8 cellular contexts compared by ENCODE assay signal in genomic region chr22:18057568-18058209, GRCh38. TPM values are rescaled to one million over a fixed set of nuclear protein-coding genes. Genes with fewer than 3 reads are reported as not detected.
DNase-seq lines count a peak whose midpoint lies in the region; ATAC-seq and TF ChIP-seq lines count a peak whose summit lies in the region.

No MANE protein-coding gene starts in this region.

- H3K4me3 ChIP-seq in right atrium auricular region (no peak overlapping the region), stomach smooth muscle (ENCODE audit: low read length in 2 of 2) (no peak overlapping the region)

- H3K27ac ChIP-seq in right atrium auricular region (peak overlapping the region; percentile 66 to 68), stomach smooth muscle (ENCODE audit: low read length) (peak overlapping the region; percentile 97)

- peaks cover 49% of the 10 kb centered on the region for H3K4me1 Mint-ChIP-seq in activated B cell treated with CpG ODN at 0.5 μM for 24 hours
- H3K4me1 Mint-ChIP-seq in activated naive CD4-positive, alpha-beta T cell treated with anti-CD3 and anti-CD28 coated beads for 36 hours (ENCODE audit: low read depth), result no peaks in the 10 kb centered on the region

- intact Hi-C loops in activated B cell treated with CpG ODN at 0.5 μM for 24 hours (cut with micrococcal nuclease), result loop anchor here (1.0 to 2.0 kb wide), 6 partner anchors 9 to 259 kb away; partner anchors contain the start of gene MICAL3
- intact Hi-C loops in activated naive CD4-positive, alpha-beta T cell treated with anti-CD3 and anti-CD28 coated beads for 36 hours (cut with micrococcal nuclease), result no loop called here

- H3K27ac Mint-ChIP-seq in activated B cell treated with CpG ODN at 0.5 μM for 24 hours, result peak overlapping the region; percentile 97
- H3K27ac Mint-ChIP-seq in activated naive CD4-positive, alpha-beta T cell treated with anti-CD3 and anti-CD28 coated beads for 36 hours, result no peak overlapping the region

- H3K9ac ChIP-seq in stomach smooth muscle (ENCODE audit: low read length in 2 of 2), result peak overlapping the region; percentile 21 to 63

- CTCF ChIA-PET in activated B cell treated with CpG ODN at 0.5 μM for 24 hours (lab: Charles Lee), result interaction anchor here (0.9 to 4.8 kb wide), 4 partner anchors 14 to 45 kb away, joined by 3 to 44 read pairs (median 13); partner anchors contain the start of genes MICAL3 and PEX26
- CTCF ChIA-PET in activated naive CD4-positive, alpha-beta T cell treated with anti-CD3 and anti-CD28 coated beads for 36 hours (lab: Charles Lee), result interaction anchor here (1.4 kb wide), 1 partner anchor 18 kb away, joined by 11 read pairs; no protein-coding TSS in a partner anchor

- peak; percentile 60 for ATAC-seq in HG03354 (IDR thresholded peaks at IDR 0.05; ENCODE audit: poor library complexity, severe bottlenecking, unreplicated experiment)
- peak; percentile 83 for ATAC-seq in activated B cell treated with CpG ODN at 0.5 μM for 24 hours (ENCODE audit: low read depth)

- TF ChIP-seq CTCF in activated B cell treated with CpG ODN at 0.5 μM for 24 hours (IDR thresholded peaks at IDR 0.05) (no peak), right atrium auricular region (IDR thresholded peaks at IDR 0.05) (no peak)

- H3K36me3 Mint-ChIP-seq in activated B cell treated with CpG ODN at 0.5 μM for 24 hours (ENCODE audit: low read depth), result no peaks in the 10 kb centered on the region
- no peaks in the 10 kb centered on the region for H3K36me3 Mint-ChIP-seq in activated naive CD4-positive, alpha-beta T cell treated with anti-CD3 and anti-CD28 coated beads for 36 hours (ENCODE audit: low read depth)

- H3K27me3 Mint-ChIP-seq in activated B cell treated with CpG ODN at 0.5 μM for 24 hours, result no peaks in the 10 kb centered on the region
- no peaks in the 10 kb centered on the region for H3K27me3 Mint-ChIP-seq in activated naive CD4-positive, alpha-beta T cell treated with anti-CD3 and anti-CD28 coated beads for 36 hours (ENCODE audit: low read depth)

- no peaks in the 10 kb centered on the region for H3K9me3 Mint-ChIP-seq in activated B cell treated with CpG ODN at 0.5 μM for 24 hours
- H3K9me3 Mint-ChIP-seq in activated naive CD4-positive, alpha-beta T cell treated with anti-CD3 and anti-CD28 coated beads for 36 hours, result no peaks in the 10 kb centered on the region

- peak overlapping the region; percentile 71 for H3K4me3 Mint-ChIP-seq in activated B cell treated with CpG ODN at 0.5 μM for 24 hours
- no peak overlapping the region for H3K4me3 Mint-ChIP-seq in activated naive CD4-positive, alpha-beta T cell treated with anti-CD3 and anti-CD28 coated beads for 36 hours

- DNase-seq in DMS 273 (lab: John Stamatoyannopoulos, UW; ENCODE audit: unreplicated experiment), result peak; percentile 31
- no peak for DNase-seq in DMS 273 treated with DMSO at 0.1 percent for 48 hours (lab: John Stamatoyannopoulos, UW)
- peak; percentile 53 for DNase-seq in activated B cell treated with CpG ODN at 0.5 μM for 24 hours
- DNase-seq in right atrium auricular region (ENCODE audit: low spot score), result peak; percentile 95
- no peak for DNase-seq in activated naive CD4-positive, alpha-beta T cell treated with anti-CD3 and anti-CD28 coated beads for 36 hours
- no peak for DNase-seq in NCI-H2081 treated with DMSO at 0.1 percent for 48 hours (lab: John Stamatoyannopoulos, UW)

- no peaks in the 10 kb centered on the region for H3K36me3 ChIP-seq in right atrium auricular region
- H3K36me3 ChIP-seq in stomach smooth muscle (ENCODE audit: control insufficient read depth in 2 of 2, insufficient read depth in 2 of 2, low read length in 2 of 2), result no peaks in the 10 kb centered on the region

- peaks cover 0 to 44% of the 10 kb centered on the region in 2 donors for H3K4me1 ChIP-seq in right atrium auricular region
- peaks cover 39% of the 10 kb centered on the region for H3K4me1 ChIP-seq in stomach smooth muscle (ENCODE audit: control insufficient read depth, insufficient read depth, low read length)

- H3K27me3 ChIP-seq in right atrium auricular region (no peaks in the 10 kb centered on the region), stomach smooth muscle (ENCODE audit: control insufficient read depth in 1 of 2, insufficient read depth in 2 of 2, low read length in 2 of 2) (no peaks in the 10 kb centered on the region)

- POLR2A ChIA-PET in activated B cell treated with CpG ODN at 0.5 μM for 24 hours (lab: Charles Lee), result interaction anchor here (0.6 to 4.6 kb wide), 21 partner anchors 8 to 488 kb away, joined by 3 to 50 read pairs (median 8); partner anchors contain the start of genes BID, MICAL3 and PEX26

- H3K9me3 ChIP-seq in right atrium auricular region, result no peaks in the 10 kb centered on the region
- no peaks in the 10 kb centered on the region for H3K9me3 ChIP-seq in stomach smooth muscle (ENCODE audit: control insufficient read depth in 2 of 2, low read length in 2 of 2)

RNA-seq across cellular contexts. Expression of gene PEX26, which starts 20.1 kb away (rescaled TPM):
- total RNA-seq in activated B cell treated with CpG ODN at 0.5 μM for 24 hours, result 31.5 and 35.2 TPM in 2 replicates
- 10 to 100 TPM; 15.1 to 18.4 TPM for total RNA-seq in right atrium auricular region
- total RNA-seq in activated naive CD4-positive, alpha-beta T cell treated with anti-CD3 and anti-CD28 coated beads for 36 hours, result 10 to 100 TPM; 47.6 to 48.2 TPM

RNA-seq across cellular contexts. Expression of gene MICAL3, which starts 33.3 kb away (rescaled TPM):
- 232 and 257 TPM in 2 replicates for total RNA-seq in activated B cell treated with CpG ODN at 0.5 μM for 24 hours
- total RNA-seq in right atrium auricular region, result 10 to 100 TPM; 42.5 to 45.1 TPM
- 10 to 100 TPM; 21.0 to 25.8 TPM for total RNA-seq in activated naive CD4-positive, alpha-beta T cell treated with anti-CD3 and anti-CD28 coated beads for 36 hours

RNA-seq across cellular contexts. Expression of gene TUBA8, which starts 52.9 kb away (rescaled TPM):
- total RNA-seq in activated B cell treated with CpG ODN at 0.5 μM for 24 hours (1.7 and 2.4 TPM in 2 replicates), right atrium auricular region (10 to 100 TPM; 67.1 to 97.3 TPM)
- under 1 TPM in 1 of 2 experiments, not detected in 1; 0.25 TPM for total RNA-seq in activated naive CD4-positive, alpha-beta T cell treated with anti-CD3 and anti-CD28 coated beads for 36 hours

Comparison
In these comparisons a context has a peak if more than half of its experiments do, and no peak if none do; other contexts are left out.
1. DNase-seq: peak in DMS 273 (single experiment), activated B cell treated with CpG ODN at 0.5 μM for 24 hours (single experiment) and right atrium auricular region (single experiment); none in DMS 273 treated with DMSO at 0.1 percent for 48 hours (single experiment), activated naive CD4-positive, alpha-beta T cell treated with anti-CD3 and anti-CD28 coated beads for 36 hours (single experiment) and NCI-H2081 treated with DMSO at 0.1 percent for 48 hours (single experiment).
2. RNA of gene TUBA8, which starts 52.9 kb away (total RNA-seq): 67.1 to 97.3 TPM in right atrium auricular region; 1.7 to 2.4 TPM in activated B cell treated with CpG ODN at 0.5 μM for 24 hours and 0.25 TPM in activated naive CD4-positive, alpha-beta T cell treated with anti-CD3 and anti-CD28 coated beads for 36 hours; every median in the first group is over 10 times any median in the second.